ENCODE assay signal across 20 cellular contexts in genomic region chr16:26169451-26169850, GRCh38.
DNase-seq lines count a peak whose midpoint lies in the region; FAIRE-seq and TF ChIP-seq lines count a peak whose summit lies in the region.
"Had no signal": no experiment of that assay in that cellular context is flagged by ENCODE, and none has a peak within 500 bp of the region (broad histone marks: within the 10 kb centered on the region; RNA-seq: fewer than 3 reads in every experiment).

No MANE protein-coding gene starts in this region.

- 35% methylated on average over 2 of the region's 2 CpGs for WGBS in esophagus muscularis mucosa

- in situ Hi-C loops in GM13977 (cut with MboI; ENCODE audit: low pct_unique_long_range_greater_than_20kb, low sequenced_read_pairs, unreplicated experiment), result no loop called here

- intact Hi-C loops in esophagus muscularis mucosa (cut with DNase I), result no loop called here
- intact Hi-C loops in kidney (cut with DNase I), result no loop called here

- TF ChIP-seq POLR2A in esophagus muscularis mucosa (IDR thresholded peaks at IDR 0.05; ENCODE audit: low read depth), result no peak

- no peak for FAIRE-seq in kidney (lab: Jason Lieb, UNC)
- FAIRE-seq: GM12878, GM18507 had no signal

- TF ChIP-seq EP300 in esophagus muscularis mucosa (IDR thresholded peaks at IDR 0.05), result no peak

- H3K9ac ChIP-seq in kidney (ENCODE audit: low read length in 2 of 2), result no peak overlapping the region
- H3K9ac ChIP-seq: BLaER1 had no signal

- DNase-seq in esophagus muscularis mucosa (ENCODE audit: extremely low spot score), result peak; percentile 45
- DNase-seq in inferior parietal cortex (ENCODE audit: extremely low spot score), result peak; percentile 50
- peak; percentile 17 for DNase-seq in middle frontal gyrus (ENCODE audit: extremely low spot score, low spot score)
- DNase-seq in RWPE1 (ENCODE audit: low spot score), result no peak
- DNase-seq in cerebellum (ENCODE audit: low spot score), result no peak
- no peak for DNase-seq in kidney
- no peak for DNase-seq in GM13977 (ENCODE audit: low spot score)
- DNase-seq: Caco-2; CD4-positive, CD25-positive, alpha-beta regulatory T cell; CD8-positive, alpha-beta T cell; DMS79; EL; GDM1; HFFc6 had no signal

- H3K36me3 ChIP-seq in esophagus muscularis mucosa (no peaks in the 10 kb centered on the region), kidney (ENCODE audit: control insufficient read depth in 1 of 2, insufficient read depth in 2 of 2, low read length in 2 of 2) (no peaks in the 10 kb centered on the region)
- H3K36me3 ChIP-seq: BLaER1, HAP-1 had no signal

- POLR2A ChIA-PET in RWPE1 (lab: Yijun Ruan, JAX; ENCODE audit: low non-redundant PET), result no interaction called here

- H3K27me3 ChIP-seq in esophagus muscularis mucosa, result no peaks in the 10 kb centered on the region
- H3K27me3 ChIP-seq: BLaER1 had no signal

- TF ChIP-seq CTCF in esophagus muscularis mucosa (IDR thresholded peaks at IDR 0.05) (no peak), RWPE1 (conservative IDR thresholded peaks at IDR 0.05; ENCODE audit: low read depth) (no peak), kidney (IDR thresholded peaks at IDR 0.05; ENCODE audit: borderline replicate concordance, extremely low read depth, insufficient read depth) (no peak), GM13977 (IDR thresholded peaks at IDR 0.05; ENCODE audit: extremely low read depth, insufficient read depth, missing control alignments) (no peak)

- H3K27ac ChIP-seq in esophagus muscularis mucosa (replicated peaks in 1 of 4), result no peak overlapping the region
- H3K27ac ChIP-seq in RWPE1, result no peak overlapping the region
- H3K27ac ChIP-seq in kidney (ENCODE audit: low read depth in 2 of 2, low read length in 2 of 2), result no peak overlapping the region
- H3K27ac ChIP-seq: BLaER1, C4-2B had no signal

- H3K4me3 ChIP-seq in esophagus muscularis mucosa (no peak overlapping the region), kidney (ENCODE audit: low read length in 2 of 2) (no peak overlapping the region)
- H3K4me3 ChIP-seq: BLaER1, GM12878, GM23338, HAP-1 had no signal

- peaks cover 0 to 5% (median 0%) of the 10 kb centered on the region in 4 donors for H3K9me3 ChIP-seq in esophagus muscularis mucosa
- H3K9me3 ChIP-seq in kidney (ENCODE audit: control insufficient read depth in 1 of 2, low read length in 2 of 2), result no peaks in the 10 kb centered on the region
- H3K9me3 ChIP-seq: BLaER1, Caco-2, HAP-1 had no signal

- H3K4me1 ChIP-seq in esophagus muscularis mucosa (no peaks in the 10 kb centered on the region), kidney (ENCODE audit: control insufficient read depth in 1 of 2, insufficient read depth in 1 of 2, low read depth in 1 of 2, low read length in 2 of 2) (no peaks in the 10 kb centered on the region)
- H3K4me1 ChIP-seq: BLaER1, Caco-2, HAP-1 had no signal

- CTCF ChIA-PET in RWPE1 (lab: Yijun Ruan, JAX), result no interaction called here

Comparison
In these comparisons a context has a peak if more than half of its experiments do, and no peak if none do; other contexts are left out.
1. DNase-seq: peak in esophagus muscularis mucosa (single experiment), inferior parietal cortex (single experiment) and middle frontal gyrus (single experiment); none in RWPE1 (single experiment), cerebellum (single experiment), kidney (single experiment) and GM13977 (single experiment).